Comparison of ENCODE assay signal across 8 cellular contexts in the genomic region with DNA sequence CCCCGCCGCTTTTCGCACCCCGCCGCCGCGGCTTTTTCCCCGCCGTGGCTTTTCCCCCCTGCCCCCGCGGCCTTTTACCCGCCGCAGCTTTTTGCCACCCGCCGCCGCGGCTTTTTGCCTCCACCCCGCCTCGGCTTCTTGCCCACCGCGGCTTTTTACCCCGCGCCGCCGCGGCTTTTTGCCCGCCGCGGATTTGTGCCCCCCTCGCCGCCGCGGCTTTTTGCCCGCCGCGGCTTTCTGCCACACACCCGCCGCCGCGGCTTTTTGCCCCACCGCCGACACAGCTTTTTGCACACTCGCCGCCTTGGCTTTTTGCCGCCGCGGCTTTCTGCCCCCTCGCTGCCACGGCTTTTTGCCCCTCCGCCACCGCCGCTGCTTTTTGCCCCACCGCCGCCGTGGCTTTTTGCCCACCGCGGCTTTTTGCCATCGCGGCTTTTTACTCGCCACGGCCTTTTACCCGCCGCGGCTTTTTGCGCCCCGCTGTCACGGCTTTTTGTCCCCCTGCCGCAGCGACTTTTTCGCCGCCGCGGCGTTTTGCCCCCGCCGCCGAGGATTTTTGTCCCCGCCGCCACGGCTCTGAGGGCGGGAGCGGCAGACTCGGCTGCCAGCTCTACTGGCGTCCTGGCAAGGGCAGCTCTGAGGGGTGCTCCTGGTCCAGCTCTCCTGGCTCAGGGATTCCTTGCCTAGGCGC.
A peak's percentile ranks its signal among the peaks of the same experiment; 100 is the strongest.
DNase-seq lines count a peak whose midpoint lies in the region; ATAC-seq and TF ChIP-seq lines count a peak whose summit lies in the region.
"Not testable (repeated sequence)": the region's sequence is repeated elsewhere in the genome, so short reads cannot be mapped to it uniquely, and the experiment has no call there.

No MANE protein-coding gene starts in this region.

- H3K4me3 Mint-ChIP-seq in activated T-cell treated with anti-CD3 and anti-CD28 coated beads, Interleukin-2, amount 50 U/mL, for 24 hours, result peak overlapping the region; percentile 43
- peak overlapping the region; percentile 20 for H3K4me3 Mint-ChIP-seq in central memory CD8-positive, alpha-beta T cell
- H3K4me3 Mint-ChIP-seq in natural killer cell, result not testable (repeated sequence)

- H3K4me1 ChIP-seq in RWPE2 (ENCODE audit: insufficient read depth, poor library complexity, severe bottlenecking); heart right ventricle; spleen; urinary bladder (ENCODE audit: insufficient read depth): not testable (repeated sequence)

- not testable (repeated sequence) for H3K4me1 Mint-ChIP-seq in activated T-cell treated with anti-CD3 and anti-CD28 coated beads, Interleukin-2, amount 50 U/mL, for 24 hours (ENCODE audit: low read depth); central memory CD8-positive, alpha-beta T cell; natural killer cell

- 1 to 2% methylated on average over 81 of the region's 85 CpGs for WGBS in heart right ventricle, 2 donors
- 1 to 13% (median 3%) methylated on average over 33 to 84 of the region's 85 CpGs for WGBS in spleen, 5 donors
- WGBS in urinary bladder, result 2% methylated on average over 85 of the region's 85 CpGs

- DNase-seq in H4 (ENCODE audit: low spot score) (peak; percentile 0), RWPE2 (ENCODE audit: low spot score) (peak; percentile 19), natural killer cell (peak; percentile 21), spleen (peak; percentile 58)
- peak; percentile 39 for DNase-seq in activated T-cell treated with anti-CD3 and anti-CD28 coated beads, Interleukin-2, amount 50 U/mL, for 24 hours
- not testable (repeated sequence) for DNase-seq in central memory CD8-positive, alpha-beta T cell (ENCODE audit: low spot score in 2 of 2); heart right ventricle

- H3K27me3 ChIP-seq in RWPE2 (ENCODE audit: insufficient read depth, poor library complexity, severe bottlenecking), result not testable (repeated sequence)
- H3K27me3 ChIP-seq in heart right ventricle (peaks cover 0 to 22% (median 8%) of the 10 kb centered on the region in 7 donors), spleen (replicated peaks in 1 of 7) (peaks cover 0 to 23% (median 15%) of the 10 kb centered on the region in 7 donors)

- H3K27ac Mint-ChIP-seq in activated T-cell treated with anti-CD3 and anti-CD28 coated beads, Interleukin-2, amount 50 U/mL, for 24 hours; natural killer cell: not testable (repeated sequence)
- H3K27ac Mint-ChIP-seq in central memory CD8-positive, alpha-beta T cell (ENCODE audit: low read depth), result peak overlapping the region; percentile 29

- H3K36me3 ChIP-seq in RWPE2 (ENCODE audit: low read depth); heart right ventricle; spleen; urinary bladder (ENCODE audit: insufficient read depth): not testable (repeated sequence)

- peaks cover 14% of the 10 kb centered on the region for H3K9me3 Mint-ChIP-seq in activated T-cell treated with anti-CD3 and anti-CD28 coated beads, Interleukin-2, amount 50 U/mL, for 24 hours
- H3K9me3 Mint-ChIP-seq in central memory CD8-positive, alpha-beta T cell, result peaks cover 14% of the 10 kb centered on the region
- H3K9me3 Mint-ChIP-seq in natural killer cell, result peaks cover 9 to 12% of the 10 kb centered on the region in 2 donors

- intact Hi-C loops in heart right ventricle (cut with DNase I); natural killer cell (cut with micrococcal nuclease); spleen (cut with DNase I; ENCODE audit: low total_unique reads): not testable (repeated sequence)

- TF ChIP-seq POLR2A in spleen (IDR thresholded peaks at IDR 0.05), result not testable (repeated sequence)

- H3K27me3 Mint-ChIP-seq in activated T-cell treated with anti-CD3 and anti-CD28 coated beads, Interleukin-2, amount 50 U/mL, for 24 hours, result peaks cover 17% of the 10 kb centered on the region
- H3K27me3 Mint-ChIP-seq in central memory CD8-positive, alpha-beta T cell, result peaks cover 17% of the 10 kb centered on the region
- H3K27me3 Mint-ChIP-seq in natural killer cell (ENCODE audit: low read depth in 2 of 2), result peaks cover 4 to 16% of the 10 kb centered on the region in 2 donors

- not testable (repeated sequence) for ATAC-seq in RWPE2 (ENCODE audit: low read depth); central memory CD8-positive, alpha-beta T cell (replicated peaks; ENCODE audit: extremely low read depth, poor library complexity, severe bottlenecking); heart right ventricle; natural killer cell

- H3K9me3 ChIP-seq in RWPE2 (ENCODE audit: severe bottlenecking); heart right ventricle; spleen: not testable (repeated sequence)

- H3K27ac ChIP-seq in RWPE2 (ENCODE audit: poor library complexity, severe bottlenecking); heart right ventricle; spleen; urinary bladder (ENCODE audit: low read depth): not testable (repeated sequence)

- not testable (repeated sequence) for H3K4me3 ChIP-seq in RWPE2 (ENCODE audit: severe bottlenecking)
- H3K4me3 ChIP-seq in heart right ventricle, result peak overlapping the region in 9 of 10 donors; percentile 14 to 44 (median 34)
- H3K4me3 ChIP-seq in spleen, result peak overlapping the region in 4 of 8 donors; percentile 19 to 59 (median 24)
- H3K4me3 ChIP-seq in urinary bladder (ENCODE audit: low read depth, low read length), result peak overlapping the region; percentile 47

- TF ChIP-seq CTCF in RWPE2 (IDR thresholded peaks at IDR 0.05; ENCODE audit: poor library complexity, severe bottlenecking); heart right ventricle (IDR thresholded peaks at IDR 0.05); natural killer cell (IDR thresholded peaks at IDR 0.05); spleen (IDR thresholded peaks at IDR 0.05 in 8 of 11, conservative IDR thresholded peaks at IDR 0.05 in 3 of 11): not testable (repeated sequence)

- H3K36me3 Mint-ChIP-seq in activated T-cell treated with anti-CD3 and anti-CD28 coated beads, Interleukin-2, amount 50 U/mL, for 24 hours (ENCODE audit: low read depth), result not testable (repeated sequence)
- H3K36me3 Mint-ChIP-seq in central memory CD8-positive, alpha-beta T cell (ENCODE audit: insufficient read depth), result peaks cover 10% of the 10 kb centered on the region
- H3K36me3 Mint-ChIP-seq in natural killer cell, result peaks cover 16% of the 10 kb centered on the region
